37 cellular contexts compared by ENCODE assay signal in the genomic region with DNA sequence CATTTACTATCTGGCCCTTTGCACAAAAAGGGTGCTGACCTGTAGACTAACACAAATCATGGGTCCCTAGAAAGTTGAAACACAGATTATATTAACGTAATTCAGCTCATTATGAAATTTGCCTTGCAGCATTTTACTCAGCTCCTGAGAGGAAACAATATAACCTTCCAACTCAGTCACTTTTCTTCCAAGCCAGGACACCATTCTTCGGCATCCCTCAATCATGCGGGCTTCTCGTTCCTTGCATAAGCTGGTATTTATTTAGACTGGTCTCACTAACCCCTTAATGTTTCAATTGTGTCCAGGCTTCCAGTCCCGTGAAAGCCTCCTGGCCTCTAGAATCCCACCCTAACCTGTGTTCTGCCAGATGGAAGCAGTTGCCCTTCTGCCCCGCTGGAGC.
"Had no signal": no experiment of that assay in that cellular context is flagged by ENCODE, and none has a peak within 500 bp of the region (broad histone marks: within the 10 kb centered on the region; RNA-seq: fewer than 3 reads in every experiment).

No MANE protein-coding gene starts in this region.

- H3K36me3 Mint-ChIP-seq: activated CD4-positive, alpha-beta memory T cell treated with anti-CD3 and anti-CD28 coated beads for 36 hours; activated CD8-positive, alpha-beta memory T cell treated with anti-CD3 and anti-CD28 coated beads, Interleukin-2, amount 10 ng/mL, durations not matched to agents 7 days and 5 days; activated naive CD8-positive, alpha-beta T cell treated with anti-CD3 and anti-CD28 coated beads for 36 hours had no signal

- H3K27ac ChIP-seq: body of pancreas, breast epithelium, cardiac muscle cell, colonic mucosa, epithelial cell of prostate, esophagus squamous epithelium, gastroesophageal sphincter had no signal

- H3K4me3 ChIP-seq: adrenal gland, body of pancreas, breast epithelium, cardiac muscle cell, colonic mucosa, esophagus squamous epithelium, gastroesophageal sphincter had no signal

- H3K27ac Mint-ChIP-seq: activated CD4-positive, alpha-beta memory T cell treated with anti-CD3 and anti-CD28 coated beads for 36 hours; activated CD4-positive, alpha-beta T cell treated with anti-CD3 and anti-CD28 coated beads for 36 hours; activated CD4-positive, alpha-beta T cell treated with anti-CD3 and anti-CD28 coated beads, Interleukin-2, amount 10 ng/mL, durations not matched to agents 24 days and 14 days; activated CD8-positive, alpha-beta memory T cell treated with anti-CD3 and anti-CD28 coated beads, Interleukin-2, amount 10 ng/mL, durations not matched to agents 7 days and 5 days; activated CD8-positive, alpha-beta T cell treated with anti-CD3 and anti-CD28 coated beads, Interleukin-2, amount 10 ng/mL, durations not matched to agents 7 days and 5 days; activated naive CD8-positive, alpha-beta T cell treated with anti-CD3 and anti-CD28 coated beads for 36 hours; activated naive CD8-positive, alpha-beta T cell treated with anti-CD3 and anti-CD28 coated beads, Interleukin-2, amount 50 U/mL, for 24 hours; activated T-helper 1 cell treated with anti-CD3 and anti-CD28 coated beads, Interleukin-12 subunit alpha, Interleukin-12 subunit beta, Interleukin-2, Interleukin-4 antibody, amounts not matched to agents 30 ng/mL and 10 ng/mL and 1 ng/mL, durations not matched to agents 14 hours and 24 hours and 36 hours; T-helper 17 cell; T-helper 2 cell treated with Interferon-gamma antibody and Interleukin-4, amounts not matched to agents 5 μg/mL and 100 μg/mL, for 36 hours had no signal

- H3K4me1 Mint-ChIP-seq: activated CD4-positive, alpha-beta T cell treated with anti-CD3 and anti-CD28 coated beads for 36 hours; activated CD4-positive, alpha-beta T cell treated with anti-CD3 and anti-CD28 coated beads, Interleukin-2, amount 10 ng/mL, durations not matched to agents 24 days and 14 days; activated naive CD8-positive, alpha-beta T cell treated with anti-CD3 and anti-CD28 coated beads for 36 hours; activated naive CD8-positive, alpha-beta T cell treated with anti-CD3 and anti-CD28 coated beads, Interleukin-2, amount 50 U/mL, for 24 hours; T-helper 17 cell had no signal

- H3K4me1 ChIP-seq: adrenal gland, body of pancreas, breast epithelium, colonic mucosa, esophagus squamous epithelium, gastroesophageal sphincter had no signal

- H3K9me3 Mint-ChIP-seq: activated CD4-positive, alpha-beta T cell treated with anti-CD3 and anti-CD28 coated beads, Interleukin-2, amount 10 ng/mL, durations not matched to agents 24 days and 14 days; activated T-helper 1 cell treated with anti-CD3 and anti-CD28 coated beads, Interleukin-12 subunit alpha, Interleukin-12 subunit beta, Interleukin-2, Interleukin-4 antibody, amounts not matched to agents 30 ng/mL and 10 ng/mL and 1 ng/mL, durations not matched to agents 14 hours and 24 hours and 36 hours had no signal

- ATAC-seq: activated CD4-positive, alpha-beta T cell treated with anti-CD3 and anti-CD28 coated beads for 36 hours; activated CD8-positive, alpha-beta memory T cell treated with anti-CD3 and anti-CD28 coated beads, Interleukin-2, amount 10 ng/mL, durations not matched to agents 7 days and 5 days; activated CD8-positive, alpha-beta T cell treated with anti-CD3 and anti-CD28 coated beads, Interleukin-2, amount 10 ng/mL, durations not matched to agents 7 days and 5 days; activated naive CD8-positive, alpha-beta T cell treated with anti-CD3 and anti-CD28 coated beads, Interleukin-2, amount 50 U/mL, for 24 hours; body of pancreas; gastroesophageal sphincter; T-helper 17 cell had no signal

- H3K9me3 ChIP-seq: adrenal gland, body of pancreas, breast epithelium, colonic mucosa, esophagus squamous epithelium, gastroesophageal sphincter had no signal

- H3K27me3 Mint-ChIP-seq: activated CD4-positive, alpha-beta T cell treated with anti-CD3 and anti-CD28 coated beads, Interleukin-2, amount 10 ng/mL, durations not matched to agents 24 days and 14 days had no signal

- H3K4me3 Mint-ChIP-seq: activated CD4-positive, alpha-beta memory T cell treated with anti-CD3 and anti-CD28 coated beads for 36 hours; activated CD4-positive, alpha-beta T cell treated with anti-CD3 and anti-CD28 coated beads for 36 hours; activated CD4-positive, alpha-beta T cell treated with anti-CD3 and anti-CD28 coated beads, Interleukin-2, amount 10 ng/mL, durations not matched to agents 24 days and 14 days; activated CD8-positive, alpha-beta memory T cell treated with anti-CD3 and anti-CD28 coated beads, Interleukin-2, amount 10 ng/mL, durations not matched to agents 7 days and 5 days; activated CD8-positive, alpha-beta T cell treated with anti-CD3 and anti-CD28 coated beads, Interleukin-2, amount 10 ng/mL, durations not matched to agents 7 days and 5 days; activated naive CD8-positive, alpha-beta T cell treated with anti-CD3 and anti-CD28 coated beads for 36 hours; activated naive CD8-positive, alpha-beta T cell treated with anti-CD3 and anti-CD28 coated beads, Interleukin-2, amount 50 U/mL, for 24 hours; activated T-helper 1 cell treated with anti-CD3 and anti-CD28 coated beads, Interleukin-12 subunit alpha, Interleukin-12 subunit beta, Interleukin-2, Interleukin-4 antibody, amounts not matched to agents 30 ng/mL and 10 ng/mL and 1 ng/mL, durations not matched to agents 14 hours and 24 hours and 36 hours; T-helper 17 cell; T-helper 2 cell treated with Interferon-gamma antibody and Interleukin-4, amounts not matched to agents 5 μg/mL and 100 μg/mL, for 36 hours had no signal

- H3K27me3 ChIP-seq: adrenal gland, body of pancreas, breast epithelium, cardiac muscle cell, colonic mucosa, esophagus squamous epithelium, gastroesophageal sphincter had no signal

- H3K36me3 ChIP-seq: adrenal gland, breast epithelium, cardiac muscle cell, colonic mucosa, esophagus squamous epithelium, gastroesophageal sphincter had no signal

- FAIRE-seq: endometrium, endothelial cell of umbilical vein had no signal

- DNase-seq: activated CD4-positive, alpha-beta memory T cell treated with anti-CD3 and anti-CD28 coated beads for 36 hours; activated CD4-positive, alpha-beta T cell treated with anti-CD3 and anti-CD28 coated beads for 36 hours; activated CD4-positive, alpha-beta T cell treated with anti-CD3 and anti-CD28 coated beads, Interleukin-2, amount 10 ng/mL, durations not matched to agents 24 days and 14 days; activated CD4-positive, CD25-positive, alpha-beta regulatory T cell; activated CD4-positive, CD25-positive, alpha-beta regulatory T cell treated with anti-CD3 and anti-CD28 coated beads, Interleukin-2, amount 50 U/mL, for 72 hours; activated CD8-positive, alpha-beta memory T cell treated with anti-CD3 and anti-CD28 coated beads, Interleukin-2, amount 10 ng/mL, durations not matched to agents 7 days and 5 days; activated CD8-positive, alpha-beta memory T cell treated with anti-CD3 and anti-CD28 coated beads, Interleukin-2, amount 50 U/mL, for 4 hours; activated CD8-positive, alpha-beta T cell treated with anti-CD3 and anti-CD28 coated beads, Interleukin-2, amount 10 ng/mL, durations not matched to agents 7 days and 5 days; activated gamma-delta T cell; activated naive CD4-positive, alpha-beta T cell; activated naive CD4-positive, alpha-beta T cell treated with anti-CD3 and anti-CD28 coated beads, Interleukin-2, amount 50 U/mL, for 16 hours; activated naive CD8-positive, alpha-beta T cell treated with anti-CD3 and anti-CD28 coated beads for 36 hours; activated naive CD8-positive, alpha-beta T cell treated with anti-CD3 and anti-CD28 coated beads, Interleukin-2, amount 50 U/mL, for 24 hours; activated T-cell treated with anti-CD3 and anti-CD28 coated beads, Interleukin-2, amount 50 U/mL, for 1 hour; activated T-cell treated with anti-CD3 and anti-CD28 coated beads, Interleukin-2, amount 50 U/mL, for 48 hours; amygdala; aorta; body of pancreas; central memory CD4-positive, alpha-beta T cell; cerebellar nuclear complex; colonic mucosa; effector CD8-positive, alpha-beta T cell; esophagus squamous epithelium; foreskin melanocyte; head of caudate nucleus; T-helper 1 cell; T-helper 17 cell; T1000 had no signal
